ENCODE assay signal across 11 cellular contexts in genomic region chr22:42533638-42533977, GRCh38. TPM values are rescaled to one million over a fixed set of nuclear protein-coding genes. Genes with fewer than 3 reads are reported as not detected.
DNase-seq lines count a peak whose midpoint lies in the region; ATAC-seq and TF ChIP-seq lines count a peak whose summit lies in the region.
"Had no signal": no experiment of that assay in that cellular context is flagged by ENCODE, and none has a peak within 500 bp of the region (broad histone marks: within the 10 kb centered on the region; RNA-seq: fewer than 3 reads in every experiment).

No MANE protein-coding gene starts in this region.

- peak overlapping the region; percentile 84 for H2AK5ac ChIP-seq in trophoblast cell (ENCODE audit: low read length)

- peak overlapping the region; percentile 46 for H2BK120ac ChIP-seq in trophoblast cell (ENCODE audit: insufficient read depth, low read length, poor library complexity)

- H3K23ac ChIP-seq in trophoblast cell (ENCODE audit: low read length), result no peak overlapping the region

- H3K27ac Mint-ChIP-seq in activated CD4-positive, alpha-beta T cell treated with anti-CD3 and anti-CD28 coated beads for 36 hours, result peak overlapping the region; percentile 68
- peak overlapping the region; percentile 94 for H3K27ac Mint-ChIP-seq in activated T-helper 17 cell treated with anti-CD3 and anti-CD28 coated beads, Interleukin-2, amount 50 U/mL, for 72 hours

- H3K27me3 Mint-ChIP-seq in activated CD4-positive, alpha-beta T cell treated with anti-CD3 and anti-CD28 coated beads for 36 hours, result no peaks in the 10 kb centered on the region
- H3K27me3 Mint-ChIP-seq in activated T-helper 17 cell treated with anti-CD3 and anti-CD28 coated beads, Interleukin-2, amount 50 U/mL, for 72 hours, result peaks cover 3% of the 10 kb centered on the region

- peaks cover 19% of the 10 kb centered on the region for H3K79me1 ChIP-seq in trophoblast cell (ENCODE audit: low read length)

- no peaks in the 10 kb centered on the region for H3K36me3 Mint-ChIP-seq in activated CD4-positive, alpha-beta T cell treated with anti-CD3 and anti-CD28 coated beads for 36 hours (ENCODE audit: low read depth)
- H3K36me3 Mint-ChIP-seq in activated T-helper 17 cell treated with anti-CD3 and anti-CD28 coated beads, Interleukin-2, amount 50 U/mL, for 72 hours (ENCODE audit: low read depth), result no peaks in the 10 kb centered on the region

- H3K18ac ChIP-seq in trophoblast cell (ENCODE audit: low read length), result peak overlapping the region; percentile 46

- intact Hi-C loops in activated CD4-positive, alpha-beta T cell treated with anti-CD3 and anti-CD28 coated beads for 36 hours (cut with DNase I, micrococcal nuclease), result no loop called here
- intact Hi-C loops in esophagus squamous epithelium (cut with DNase I), result no loop called here

- H3K4me1 ChIP-seq in trophoblast cell (ENCODE audit: control insufficient read depth in 1 of 2, insufficient read depth in 2 of 2, low read length in 2 of 2), result peaks cover 29 to 31% of the 10 kb centered on the region in 2 experiments
- H3K4me1 ChIP-seq in esophagus squamous epithelium, result peaks cover 0 to 29% (median 4%) of the 10 kb centered on the region in 3 donors
- H3K4me1 ChIP-seq: tibial artery had no signal

- no peak overlapping the region for H3K9ac ChIP-seq in trophoblast cell (ENCODE audit: low read length)

- DNase-seq in activated CD4-positive, alpha-beta T cell treated with anti-CD3 and anti-CD28 coated beads for 36 hours, result no peak
- no peak for DNase-seq in activated CD4-positive, alpha-beta T cell treated with anti-CD3 and anti-CD28 coated beads for 4 hours
- peak; percentile 15 for DNase-seq in H7
- no peak for DNase-seq in trophoblast cell
- DNase-seq in NCI-H187 (lab: John Stamatoyannopoulos, UW), result no peak
- no peak for DNase-seq in esophagus squamous epithelium (lab: John Stamatoyannopoulos, UW)
- DNase-seq in Kasumi-1 (lab: John Stamatoyannopoulos, UW), result no peak
- DNase-seq: NCI-H2107, tibial artery had no signal

- H4K91ac ChIP-seq in trophoblast cell (ENCODE audit: low read depth, low read length), result peak overlapping the region; percentile 70

- H3K9me3 Mint-ChIP-seq in activated CD4-positive, alpha-beta T cell treated with anti-CD3 and anti-CD28 coated beads for 36 hours (ENCODE audit: low read depth), result no peaks in the 10 kb centered on the region
- H3K9me3 Mint-ChIP-seq in activated T-helper 17 cell treated with anti-CD3 and anti-CD28 coated beads, Interleukin-2, amount 50 U/mL, for 72 hours, result no peaks in the 10 kb centered on the region

- TF ChIP-seq POLR2A in esophagus squamous epithelium (IDR thresholded peaks at IDR 0.05), result no peak

- no peak overlapping the region for H2AFZ ChIP-seq in trophoblast cell (ENCODE audit: insufficient read depth, low read length, poor library complexity)

- TF ChIP-seq CTCF in esophagus squamous epithelium (IDR thresholded peaks at IDR 0.05), result no peak

- POLR2A ChIA-PET in activated CD4-positive, alpha-beta T cell treated with anti-CD3 and anti-CD28 coated beads for 36 hours (lab: Charles Lee), result interaction anchor here (0.6 kb wide), 1 partner anchor 66 kb away, joined by 5 read pairs; no protein-coding TSS in a partner anchor

- no peak overlapping the region for H4K8ac ChIP-seq in trophoblast cell (ENCODE audit: low read depth, low read length)

- H2BK12ac ChIP-seq in trophoblast cell (ENCODE audit: low read length), result peak overlapping the region; percentile 65

- no peaks in the 10 kb centered on the region for H3K36me3 ChIP-seq in H7 (replicated peaks; ENCODE audit: control insufficient read depth, insufficient read depth, low read length)
- H3K36me3 ChIP-seq in trophoblast cell (ENCODE audit: control insufficient read depth in 1 of 2, insufficient read depth in 2 of 2, low read length in 2 of 2), result no peaks in the 10 kb centered on the region
- H3K36me3 ChIP-seq in esophagus squamous epithelium, result no peaks in the 10 kb centered on the region
- H3K36me3 ChIP-seq: tibial artery had no signal

- no peak overlapping the region for H2BK5ac ChIP-seq in trophoblast cell (ENCODE audit: low read depth, low read length, poor library complexity)

- H3K4me3 ChIP-seq in H7 (ENCODE audit: insufficient read depth, low read depth, low read length) (no peak overlapping the region), trophoblast cell (ENCODE audit: low read depth, low read length) (no peak overlapping the region), esophagus squamous epithelium (peak overlapping the region in 1 of 4 donors; percentile 53)
- H3K4me3 ChIP-seq: tibial artery had no signal

- peak overlapping the region; percentile 25 for H3K14ac ChIP-seq in trophoblast cell (ENCODE audit: low read length)

- H3K27me3 ChIP-seq in H7 (ENCODE audit: control insufficient read depth, insufficient read depth, low read length) (no peaks in the 10 kb centered on the region; the same call in 1 of the 2 replicates), trophoblast cell (ENCODE audit: insufficient read depth, low read length) (no peaks in the 10 kb centered on the region), esophagus squamous epithelium (no peaks in the 10 kb centered on the region)

- peak overlapping the region; percentile 57 for H3K4me3 Mint-ChIP-seq in activated CD4-positive, alpha-beta T cell treated with anti-CD3 and anti-CD28 coated beads for 36 hours
- peak overlapping the region; percentile 88 for H3K4me3 Mint-ChIP-seq in activated T-helper 17 cell treated with anti-CD3 and anti-CD28 coated beads, Interleukin-2, amount 50 U/mL, for 72 hours

- ATAC-seq in activated CD4-positive, alpha-beta T cell treated with anti-CD3 and anti-CD28 coated beads for 36 hours, result no peak
- no peak for ATAC-seq in activated T-helper 17 cell treated with anti-CD3 and anti-CD28 coated beads, Interleukin-2, amount 50 U/mL, for 72 hours (replicated peaks)

- H3K27ac ChIP-seq in trophoblast cell (ENCODE audit: low read depth, low read length) (no peak overlapping the region), esophagus squamous epithelium (peak overlapping the region in 1 of 4 donors; percentile 19)
- H3K27ac ChIP-seq: tibial artery had no signal

- H3K4me2 ChIP-seq in trophoblast cell (ENCODE audit: low read length), result no peak overlapping the region

- CTCF ChIA-PET in activated CD4-positive, alpha-beta T cell treated with anti-CD3 and anti-CD28 coated beads for 36 hours (lab: Charles Lee), result interaction anchor here (0.6 to 0.7 kb wide), 3 partner anchors 23 to 1379 kb away, joined by 3 to 5 read pairs (median 3); no protein-coding TSS in a partner anchor

- WGBS in trophoblast cell (ENCODE audit: extremely low coverage, insufficient coverage, insufficient read length), result no CpG with 5 or more reads among the region's 8 CpGs
- 85 to 96% methylated on average over 8 of the region's 8 CpGs for WGBS in esophagus squamous epithelium, 2 donors

- H3K9me3 ChIP-seq in trophoblast cell (ENCODE audit: insufficient read depth, low read depth, low read length), result no peaks in the 10 kb centered on the region
- no peaks in the 10 kb centered on the region for H3K9me3 ChIP-seq in esophagus squamous epithelium
- H3K9me3 ChIP-seq: tibial artery had no signal

- H3K79me2 ChIP-seq in trophoblast cell (ENCODE audit: control insufficient read depth, insufficient read depth, low read length, poor library complexity), result peaks cover 4% of the 10 kb centered on the region

- H4K12ac ChIP-seq in trophoblast cell (ENCODE audit: low read depth, low read length), result no peak overlapping the region

- peaks cover 23% of the 10 kb centered on the region for H3K4me1 Mint-ChIP-seq in activated CD4-positive, alpha-beta T cell treated with anti-CD3 and anti-CD28 coated beads for 36 hours
- peaks cover 7% of the 10 kb centered on the region for H3K4me1 Mint-ChIP-seq in activated T-helper 17 cell treated with anti-CD3 and anti-CD28 coated beads, Interleukin-2, amount 50 U/mL, for 72 hours

- H3K4ac ChIP-seq in trophoblast cell (ENCODE audit: low read depth, low read length), result peak overlapping the region; percentile 42

RNA-seq across cellular contexts. Expression of gene RRP7A, which starts 14.0 kb away (rescaled TPM):
- 10 to 100 TPM; 95.6 to 98.1 TPM for total RNA-seq in activated CD4-positive, alpha-beta T cell treated with anti-CD3 and anti-CD28 coated beads for 36 hours
- 33.1 and 39.3 TPM in 2 replicates for total RNA-seq in H7 (2014; rRNA removed; shearing (Covaris generic))
- total RNA-seq in activated T-helper 17 cell treated with anti-CD3 and anti-CD28 coated beads, Interleukin-2, amount 50 U/mL, for 72 hours, result 10 to 100 TPM; 37.6 to 83.4 TPM
- polyA plus RNA-seq in trophoblast cell (2013), result 25.8 TPM in 2 replicates
- total RNA-seq in esophagus squamous epithelium, result 10 to 100 TPM; 19.1 to 35.1 (median 26.1) TPM

RNA-seq across cellular contexts. Expression of gene SERHL2, which starts 20.1 kb away (rescaled TPM):
- total RNA-seq in activated CD4-positive, alpha-beta T cell treated with anti-CD3 and anti-CD28 coated beads for 36 hours, result 1 to 10 TPM in 1 of 2 experiments, under 1 TPM in 1; 0.78 to 2.1 TPM
- 2.6 and 7.5 TPM in 2 replicates for total RNA-seq in H7 (2014; rRNA removed; shearing (Covaris generic))
- total RNA-seq in activated T-helper 17 cell treated with anti-CD3 and anti-CD28 coated beads, Interleukin-2, amount 50 U/mL, for 72 hours, result 1 to 10 TPM in 1 of 2 donors, under 1 TPM in 1; 0.48 to 1.2 TPM
- polyA plus RNA-seq in trophoblast cell (2013), result 7.1 and 7.2 TPM in 2 replicates
- 1 to 10 TPM; 2.1 to 5.1 (median 3.6) TPM for total RNA-seq in esophagus squamous epithelium
- total RNA-seq: H1 had no signal
